8 cellular contexts compared by ENCODE assay signal in genomic region chr20:45044084-45044573, GRCh38. TPM values are rescaled to one million over a fixed set of nuclear protein-coding genes. Genes with fewer than 3 reads are reported as not detected.
DNase-seq lines count a peak whose midpoint lies in the region; ATAC-seq and TF ChIP-seq lines count a peak whose summit lies in the region.

No MANE protein-coding gene starts in this region.

- no peak overlapping the region for H3K4me3 ChIP-seq in OCI-LY1 (ENCODE audit: low read depth, low read length, poor library complexity, severe bottlenecking)
- H3K4me3 ChIP-seq in adipocyte (ENCODE audit: low read length) = no peak overlapping the region
- no peak overlapping the region for H3K4me3 ChIP-seq in left ventricle myocardium inferior
- H3K4me3 ChIP-seq in retinal pigment epithelial cell (ENCODE audit: low read length) = no peak overlapping the region

- no peaks in the 10 kb centered on the region for H4K20me1 ChIP-seq in OCI-LY1 (ENCODE audit: insufficient read depth, low read length)

- intact Hi-C loops in left ventricle myocardium inferior (cut with micrococcal nuclease) = no loop called here

- no peaks in the 10 kb centered on the region for H3K27me3 ChIP-seq in OCI-LY1 (ENCODE audit: insufficient read depth, low read length)
- no peaks in the 10 kb centered on the region for H3K27me3 ChIP-seq in adipocyte (replicated peaks; ENCODE audit: control insufficient read depth, insufficient read depth, low read length)
- no peaks in the 10 kb centered on the region for H3K27me3 ChIP-seq in left ventricle myocardium inferior (ENCODE audit: low read depth)

- no peaks in the 10 kb centered on the region for H3K9me3 ChIP-seq in OCI-LY1 (ENCODE audit: low read length)
- H3K9me3 ChIP-seq in adipocyte (ENCODE audit: control insufficient read depth, low read length) = no peaks in the 10 kb centered on the region
- peaks cover 6% of the 10 kb centered on the region for H3K9me3 ChIP-seq in left ventricle myocardium inferior (replicated peaks)

- no peak overlapping the region for H3K4me2 ChIP-seq in OCI-LY1 (ENCODE audit: low read length)

- TF ChIP-seq CTCF in OCI-LY1 (IDR thresholded peaks at IDR 0.05; ENCODE audit: low read length) = peak; percentile 92
- TF ChIP-seq CTCF in left ventricle myocardium inferior (IDR thresholded peaks at IDR 0.05; ENCODE audit: borderline replicate concordance) = peak; percentile 92
- peak; percentile 91 for TF ChIP-seq CTCF in retinal pigment epithelial cell (conservative IDR thresholded peaks at IDR 0.05; ENCODE audit: low read depth, low read length)

- H3K9me2 ChIP-seq in OCI-LY1 (ENCODE audit: low read depth, low read length) = no peaks in the 10 kb centered on the region

- no peak for ATAC-seq in GM21367 (IDR thresholded peaks at IDR 0.05; ENCODE audit: unreplicated experiment)

- H3K79me2 ChIP-seq in OCI-LY1 (ENCODE audit: insufficient read depth, low read length) = peaks cover 12% of the 10 kb centered on the region; the same call in 1 of the 2 replicates

- H2AFZ ChIP-seq in OCI-LY1 (ENCODE audit: low read length) = no peak overlapping the region

- H3K4me1 ChIP-seq in OCI-LY1 (ENCODE audit: insufficient read depth, low read length, severe bottlenecking) (peaks cover 33% of the 10 kb centered on the region), adipocyte (ENCODE audit: control insufficient read depth, insufficient read depth, low read length) (peaks cover 28% of the 10 kb centered on the region), left ventricle myocardium inferior (peaks cover 14% of the 10 kb centered on the region)

- H3K36me3 ChIP-seq in OCI-LY1 (ENCODE audit: insufficient read depth, low read length) (peaks cover 49% of the 10 kb centered on the region; the same call in 1 of the 2 replicates), adipocyte (ENCODE audit: control insufficient read depth, insufficient read depth, low read length, severe bottlenecking) (no peaks in the 10 kb centered on the region), left ventricle myocardium inferior (peaks cover 6% of the 10 kb centered on the region)

- peak; percentile 16 for DNase-seq in activated CD8-positive, alpha-beta memory T cell treated with anti-CD3 and anti-CD28 coated beads, Interleukin-2, amount 50 U/mL, for 1 hour (ENCODE audit: extremely low read depth)
- no peak for DNase-seq in activated CD8-positive, alpha-beta memory T cell treated with anti-CD3 and anti-CD28 coated beads, Interleukin-2, amount 50 U/mL, for 48 hours
- DNase-seq in HuH-7.5 (ENCODE audit: low spot score) = peak; percentile 20
- peak; percentile 95 for DNase-seq in adipocyte (ENCODE audit: low read depth)
- no peak for DNase-seq in left ventricle myocardium inferior
- no peak for DNase-seq in retinal pigment epithelial cell (ENCODE audit: low read depth)

- H3F3A ChIP-seq in OCI-LY1 (ENCODE audit: insufficient read depth, low read length) = no peaks in the 10 kb centered on the region

- H3K27ac ChIP-seq in OCI-LY1 (ENCODE audit: low read depth, low read length, poor library complexity, severe bottlenecking) (peak overlapping the region; percentile 56), left ventricle myocardium inferior (replicated peaks) (no peak overlapping the region)

- H3K9ac ChIP-seq in OCI-LY1 (ENCODE audit: low read length) (no peak overlapping the region), adipocyte (ENCODE audit: low read length) (peak overlapping the region; percentile 9)

RNA-seq across cellular contexts. Expression of gene KCNS1, which starts 56.8 kb away (rescaled TPM):
- 0.14 TPM for total RNA-seq in left ventricle myocardium inferior

Comparison
In these comparisons a context has a peak if more than half of its experiments do, and no peak if none do; other contexts are left out.
1. DNase-seq: peak in activated CD8-positive, alpha-beta memory T cell treated with anti-CD3 and anti-CD28 coated beads, Interleukin-2, amount 50 U/mL, for 1 hour (single experiment), HuH-7.5 (single experiment) and adipocyte (single experiment); none in activated CD8-positive, alpha-beta memory T cell treated with anti-CD3 and anti-CD28 coated beads, Interleukin-2, amount 50 U/mL, for 48 hours (single experiment), left ventricle myocardium inferior (single experiment) and retinal pigment epithelial cell (single experiment).
2. Peak in every context shown above with its lines, with median percentiles within 50 percentile points of each other: CTCF ChIP-seq.